25 cellular contexts compared by ENCODE assay signal in the genomic region with DNA sequence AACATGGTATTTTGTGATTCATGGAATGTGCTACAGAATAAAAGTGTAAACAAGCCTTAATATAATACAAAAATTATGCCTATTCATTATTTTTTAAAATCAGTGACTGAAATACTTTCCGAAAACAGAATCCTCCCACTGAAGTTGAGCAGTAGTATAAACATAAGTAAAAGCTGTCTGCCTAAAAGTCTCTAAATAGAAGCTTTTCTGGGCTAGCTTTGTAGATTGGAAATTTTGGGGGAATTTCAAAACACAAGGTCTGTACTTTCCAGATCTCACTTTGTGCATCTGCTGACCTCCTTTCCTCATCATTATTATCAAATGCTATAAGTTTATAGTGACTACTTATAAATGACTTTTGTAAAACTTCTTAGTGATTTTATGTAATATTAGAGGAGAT.
DNase-seq lines count a peak whose midpoint lies in the region; ATAC-seq and TF ChIP-seq lines count a peak whose summit lies in the region.
"Had no signal": no experiment of that assay in that cellular context is flagged by ENCODE, and none has a peak within 500 bp of the region (broad histone marks: within the 10 kb centered on the region; RNA-seq: fewer than 3 reads in every experiment).

No MANE protein-coding gene starts in this region.

- no peak overlapping the region for H3K27ac Mint-ChIP-seq in activated CD4-positive, alpha-beta T cell treated with anti-CD3 and anti-CD28 coated beads for 36 hours
- H3K27ac Mint-ChIP-seq: activated CD8-positive, alpha-beta T cell treated with anti-CD3 and anti-CD28 coated beads for 36 hours; activated naive CD4-positive, alpha-beta T cell treated with anti-CD3 and anti-CD28 coated beads, Interleukin-2, amount 50 U/mL, for 72 hours; activated T-helper 2 cell treated with anti-CD3 and anti-CD28 coated beads, Interferon-gamma antibody, Interleukin-2, Interleukin-4, amounts not matched to agents 10 μg/mL and 5 μg/mL and 100 μg/mL, durations not matched to agents 14 hours and 24 hours and 36 hours; CD8-positive, alpha-beta T cell; IgD-negative memory B cell; naive B cell; stimulated activated memory B cell treated with anti-CD40 and anti-IgM and Interleukin-4, amounts not matched to agents 10 μg/mL and 1 μg/mL and 100 μg/mL, for 72 hours; T-helper 2 cell treated with Interferon-gamma antibody and Interleukin-4, amounts not matched to agents 5 μg/mL and 100 μg/mL, for 36 hours had no signal

- POLR2A ChIA-PET in activated CD4-positive, alpha-beta T cell treated with anti-CD3 and anti-CD28 coated beads for 36 hours (lab: Charles Lee) = no interaction called here

- no peak for DNase-seq in activated effector memory CD4-positive, alpha-beta T cell treated with anti-CD3 and anti-CD28 coated beads, Interleukin-2, amount 50 U/mL, for 16 hours
- no peak for DNase-seq in activated CD4-positive, alpha-beta T cell treated with anti-CD3 and anti-CD28 coated beads for 36 hours
- DNase-seq in thyroid gland (no peak), KBM-7 (no peak)
- DNase-seq: activated CD8-positive, alpha-beta T cell treated with anti-CD3 and anti-CD28 coated beads for 36 hours; amygdala; BE2C; CD8-positive, alpha-beta T cell; lower lobe of right lung; midbrain; naive B cell; NCI-H1048; NCI-H446; NCI-H774; substantia nigra had no signal

- no peaks in the 10 kb centered on the region for H3K27me3 ChIP-seq in thyroid gland
- H3K27me3 ChIP-seq: BE2C had no signal

- H3K4me3 ChIP-seq in thyroid gland (replicated peaks in 1 of 3) = no peak overlapping the region
- H3K4me3 ChIP-seq: lower lobe of right lung, skin epidermis had no signal

- no peak overlapping the region for H3K27ac ChIP-seq in thyroid gland
- H3K27ac ChIP-seq: lower lobe of right lung, skin epidermis had no signal

- no peak overlapping the region for H3K4me3 Mint-ChIP-seq in activated CD4-positive, alpha-beta T cell treated with anti-CD3 and anti-CD28 coated beads for 36 hours
- H3K4me3 Mint-ChIP-seq: activated CD8-positive, alpha-beta T cell treated with anti-CD3 and anti-CD28 coated beads for 36 hours; CD8-positive, alpha-beta T cell; IgD-negative memory B cell; naive B cell; stimulated activated memory B cell treated with anti-CD40 and anti-IgM and Interleukin-4, amounts not matched to agents 10 μg/mL and 1 μg/mL and 100 μg/mL, for 72 hours; T-helper 2 cell treated with Interferon-gamma antibody and Interleukin-4, amounts not matched to agents 5 μg/mL and 100 μg/mL, for 36 hours had no signal

- TF ChIP-seq POLR2A in thyroid gland (IDR thresholded peaks at IDR 0.05) = no peak

- no peaks in the 10 kb centered on the region for H3K9me3 ChIP-seq in thyroid gland
- H3K9me3 ChIP-seq: BE2C, lower lobe of right lung had no signal

- ATAC-seq in GM18502 (IDR thresholded peaks at IDR 0.05; ENCODE audit: poor library complexity, unreplicated experiment) (peak; percentile 51), GM21529 (IDR thresholded peaks at IDR 0.05; ENCODE audit: unreplicated experiment) (peak; percentile 70), HG02884 (IDR thresholded peaks at IDR 0.05; ENCODE audit: unreplicated experiment) (peak; percentile 50), HG03575 (IDR thresholded peaks at IDR 0.05; ENCODE audit: extremely low read depth, insufficient number of reproducible peaks, low FRiP score, unreplicated experiment) (peak; percentile 44)
- no peak for ATAC-seq in activated CD4-positive, alpha-beta T cell treated with anti-CD3 and anti-CD28 coated beads for 36 hours
- ATAC-seq: activated CD8-positive, alpha-beta T cell treated with anti-CD3 and anti-CD28 coated beads for 36 hours; activated naive CD4-positive, alpha-beta T cell treated with anti-CD3 and anti-CD28 coated beads, Interleukin-2, amount 50 U/mL, for 72 hours; CD8-positive, alpha-beta T cell; lower lobe of right lung; stimulated activated memory B cell treated with anti-CD40 and anti-IgM and Interleukin-4, amounts not matched to agents 10 μg/mL and 1 μg/mL and 100 μg/mL, for 72 hours had no signal

- H3K4me1 ChIP-seq in thyroid gland = no peaks in the 10 kb centered on the region
- H3K4me1 ChIP-seq: BE2C, lower lobe of right lung had no signal

- in situ Hi-C loops in KBM-7 (cut with MboI; ENCODE audit: low pct_unique_long_range_greater_than_20kb, low sequenced_read_pairs) = no loop called here

- peaks cover 5% of the 10 kb centered on the region for H3K9me3 Mint-ChIP-seq in activated CD4-positive, alpha-beta T cell treated with anti-CD3 and anti-CD28 coated beads for 36 hours (ENCODE audit: low read depth)
- H3K9me3 Mint-ChIP-seq: activated T-helper 2 cell treated with anti-CD3 and anti-CD28 coated beads, Interferon-gamma antibody, Interleukin-2, Interleukin-4, amounts not matched to agents 10 μg/mL and 5 μg/mL and 100 μg/mL, durations not matched to agents 14 hours and 24 hours and 36 hours; CD8-positive, alpha-beta T cell; T-helper 2 cell treated with Interferon-gamma antibody and Interleukin-4, amounts not matched to agents 5 μg/mL and 100 μg/mL, for 36 hours had no signal

- CTCF ChIA-PET in activated CD4-positive, alpha-beta T cell treated with anti-CD3 and anti-CD28 coated beads for 36 hours (lab: Charles Lee) = no interaction called here

- no peaks in the 10 kb centered on the region for H3K36me3 ChIP-seq in thyroid gland
- H3K36me3 ChIP-seq: BE2C, lower lobe of right lung had no signal

- H3K36me3 Mint-ChIP-seq in activated CD4-positive, alpha-beta T cell treated with anti-CD3 and anti-CD28 coated beads for 36 hours (ENCODE audit: low read depth) = no peaks in the 10 kb centered on the region
- H3K36me3 Mint-ChIP-seq: activated naive CD4-positive, alpha-beta T cell treated with anti-CD3 and anti-CD28 coated beads, Interleukin-2, amount 50 U/mL, for 72 hours; CD8-positive, alpha-beta T cell; naive B cell; stimulated activated memory B cell treated with anti-CD40 and anti-IgM and Interleukin-4, amounts not matched to agents 10 μg/mL and 1 μg/mL and 100 μg/mL, for 72 hours had no signal

- H3K27me3 Mint-ChIP-seq in activated CD4-positive, alpha-beta T cell treated with anti-CD3 and anti-CD28 coated beads for 36 hours = no peaks in the 10 kb centered on the region
- H3K27me3 Mint-ChIP-seq: activated CD8-positive, alpha-beta T cell treated with anti-CD3 and anti-CD28 coated beads for 36 hours; IgD-negative memory B cell; naive B cell; stimulated activated memory B cell treated with anti-CD40 and anti-IgM and Interleukin-4, amounts not matched to agents 10 μg/mL and 1 μg/mL and 100 μg/mL, for 72 hours had no signal

- WGBS in thyroid gland, 2 donors = 76 to 87% methylated on average over 1 of the region's 1 CpG

- TF ChIP-seq CTCF in thyroid gland (IDR thresholded peaks at IDR 0.05) = no peak

- intact Hi-C loops in activated CD4-positive, alpha-beta T cell treated with anti-CD3 and anti-CD28 coated beads for 36 hours (cut with DNase I, micrococcal nuclease) = no loop called here
- intact Hi-C loops in thyroid gland (cut with DNase I) = no loop called here

- H3K4me1 Mint-ChIP-seq in activated CD4-positive, alpha-beta T cell treated with anti-CD3 and anti-CD28 coated beads for 36 hours = no peaks in the 10 kb centered on the region
- H3K4me1 Mint-ChIP-seq: IgD-negative memory B cell; naive B cell; stimulated activated memory B cell treated with anti-CD40 and anti-IgM and Interleukin-4, amounts not matched to agents 10 μg/mL and 1 μg/mL and 100 μg/mL, for 72 hours had no signal
